In the genomic region with DNA sequence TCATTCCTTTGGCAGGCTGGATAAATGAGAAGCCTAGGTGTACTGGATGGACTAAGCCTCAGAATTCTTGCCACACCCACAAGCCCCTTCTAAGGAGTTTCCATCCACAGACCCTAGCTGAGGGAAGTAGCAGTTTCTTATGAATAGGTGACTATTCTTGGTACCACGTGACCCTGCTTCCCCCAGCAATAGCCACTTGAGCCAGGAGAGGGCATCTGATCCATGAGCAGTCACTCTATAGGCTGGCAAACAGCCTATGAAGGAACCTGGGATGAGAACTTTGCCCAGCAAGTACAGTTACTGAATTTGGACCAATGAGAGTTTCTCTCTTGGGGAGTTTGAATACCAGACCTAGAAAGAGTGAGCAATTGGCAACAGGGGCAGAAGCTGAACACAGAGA, we compare ENCODE assay signal across 8 cellular contexts.
A peak's percentile ranks its signal among the peaks of the same experiment; 100 is the strongest.
DNase-seq lines count a peak whose midpoint lies in the region; ATAC-seq and TF ChIP-seq lines count a peak whose summit lies in the region.

No MANE protein-coding gene starts in this region.

- DNase-seq in GM06990 (ENCODE audit: extremely low read depth, insufficient read length) (peak; percentile 4), left lobe of liver (ENCODE audit: low spot score) (no peak), COLO668 (lab: John Stamatoyannopoulos, UW; ENCODE audit: unreplicated experiment) (no peak), T-helper 17 cell (no peak), G401 (ENCODE audit: low spot score) (no peak)

- H3K4me1 Mint-ChIP-seq in T-helper 17 cell = no peaks in the 10 kb centered on the region

- no peaks in the 10 kb centered on the region; the same call in 1 of the 2 replicates for H3K27me3 ChIP-seq in GM06990 (replicated peaks; ENCODE audit: control insufficient read depth, insufficient read depth, low read length)

- no peak overlapping the region for H3K4me3 ChIP-seq in GM06990 (replicated peaks; ENCODE audit: low read depth, low read length)

- H3K9me3 ChIP-seq in T-helper 17 cell (ENCODE audit: control insufficient read depth, low read length, poor library complexity, severe bottlenecking) = no peaks in the 10 kb centered on the region

- H3K36me3 ChIP-seq in GM06990 (ENCODE audit: control insufficient read depth, insufficient read depth, low read length) = no peaks in the 10 kb centered on the region

- peaks cover 20% of the 10 kb centered on the region for H3K27me3 Mint-ChIP-seq in T-helper 17 cell

- peak; percentile 44 for TF ChIP-seq CTCF in GM06990 (IDR thresholded peaks at IDR 0.05; ENCODE audit: insufficient read depth, low read length, poor library complexity, severe bottlenecking)

- peak; percentile 63 for ATAC-seq in GM19468 (IDR thresholded peaks at IDR 0.05; ENCODE audit: extremely low read depth, unreplicated experiment)
- peak; percentile 72 for ATAC-seq in HG03521 (IDR thresholded peaks at IDR 0.05; ENCODE audit: unreplicated experiment)
- ATAC-seq in SK-N-SH treated with all-trans-retinoic acid at 6 μM for 48 hours = peak; percentile 94
- peak; percentile 30 for ATAC-seq in left lobe of liver
- ATAC-seq in T-helper 17 cell = no peak

- no peak overlapping the region for H3K27ac Mint-ChIP-seq in T-helper 17 cell

- in situ Hi-C loops in G401 (cut with HindIII; ENCODE audit: low sequenced_read_pairs) = no loop called here

- no peaks in the 10 kb centered on the region for H3K36me3 Mint-ChIP-seq in T-helper 17 cell (ENCODE audit: low read depth)

- no peak overlapping the region for H3K4me3 Mint-ChIP-seq in T-helper 17 cell

TF ChIP-seq in SK-N-SH treated with all-trans-retinoic acid at 6 μM for 48 hours, 23 proteins besides CTCF, POLR2A, EP300 and RAD21:
- TF ChIP-seq ZNF565 (CRISPR knock-in tag; conservative IDR thresholded peaks at IDR 0.05; ENCODE audit: low read depth) (no peak), ZFP30 (CRISPR knock-in tag; IDR thresholded peaks at IDR 0.05) (no peak), RARB (CRISPR knock-in tag; IDR thresholded peaks at IDR 0.05) (no peak), SNAI2 (CRISPR knock-in tag; IDR thresholded peaks at IDR 0.05) (no peak), ZNF8 (CRISPR knock-in tag; IDR thresholded peaks at IDR 0.05) (no peak)
- TF ChIP-seq, protein P1, sequence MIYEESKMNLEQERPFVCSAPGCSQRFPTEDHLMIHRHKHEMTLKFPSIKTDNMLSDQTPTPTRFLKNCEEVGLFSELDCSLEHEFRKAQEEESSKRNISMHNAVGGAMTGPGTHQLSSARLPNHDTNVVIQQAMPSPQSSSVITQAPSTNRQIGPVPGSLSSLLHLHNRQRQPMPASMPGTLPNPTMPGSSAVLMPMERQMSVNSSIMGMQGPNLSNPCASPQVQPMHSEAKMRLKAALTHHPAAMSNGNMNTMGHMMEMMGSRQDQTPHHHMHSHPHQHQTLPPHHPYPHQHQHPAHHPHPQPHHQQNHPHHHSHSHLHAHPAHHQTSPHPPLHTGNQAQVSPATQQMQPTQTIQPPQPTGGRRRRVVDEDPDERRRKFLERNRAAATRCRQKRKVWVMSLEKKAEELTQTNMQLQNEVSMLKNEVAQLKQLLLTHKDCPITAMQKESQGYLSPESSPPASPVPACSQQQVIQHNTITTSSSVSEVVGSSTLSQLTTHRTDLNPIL (CRISPR knock-in tag; IDR thresholded peaks at IDR 0.05; ENCODE audit: low read depth) = no peak
- TF ChIP-seq, protein P2, sequence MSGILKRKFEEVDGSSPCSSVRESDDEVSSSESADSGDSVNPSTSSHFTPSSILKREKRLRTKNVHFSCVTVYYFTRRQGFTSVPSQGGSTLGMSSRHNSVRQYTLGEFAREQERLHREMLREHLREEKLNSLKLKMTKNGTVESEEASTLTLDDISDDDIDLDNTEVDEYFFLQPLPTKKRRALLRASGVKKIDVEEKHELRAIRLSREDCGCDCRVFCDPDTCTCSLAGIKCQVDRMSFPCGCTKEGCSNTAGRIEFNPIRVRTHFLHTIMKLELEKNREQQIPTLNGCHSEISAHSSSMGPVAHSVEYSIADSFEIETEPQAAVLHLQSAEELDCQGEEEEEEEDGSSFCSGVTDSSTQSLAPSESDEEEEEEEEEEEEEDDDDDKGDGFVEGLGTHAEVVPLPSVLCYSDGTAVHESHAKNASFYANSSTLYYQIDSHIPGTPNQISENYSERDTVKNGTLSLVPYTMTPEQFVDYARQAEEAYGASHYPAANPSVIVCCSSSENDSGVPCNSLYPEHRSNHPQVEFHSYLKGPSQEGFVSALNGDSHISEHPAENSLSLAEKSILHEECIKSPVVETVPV (CRISPR knock-in tag; IDR thresholded peaks at IDR 0.05) = no peak
